In the genomic region with DNA sequence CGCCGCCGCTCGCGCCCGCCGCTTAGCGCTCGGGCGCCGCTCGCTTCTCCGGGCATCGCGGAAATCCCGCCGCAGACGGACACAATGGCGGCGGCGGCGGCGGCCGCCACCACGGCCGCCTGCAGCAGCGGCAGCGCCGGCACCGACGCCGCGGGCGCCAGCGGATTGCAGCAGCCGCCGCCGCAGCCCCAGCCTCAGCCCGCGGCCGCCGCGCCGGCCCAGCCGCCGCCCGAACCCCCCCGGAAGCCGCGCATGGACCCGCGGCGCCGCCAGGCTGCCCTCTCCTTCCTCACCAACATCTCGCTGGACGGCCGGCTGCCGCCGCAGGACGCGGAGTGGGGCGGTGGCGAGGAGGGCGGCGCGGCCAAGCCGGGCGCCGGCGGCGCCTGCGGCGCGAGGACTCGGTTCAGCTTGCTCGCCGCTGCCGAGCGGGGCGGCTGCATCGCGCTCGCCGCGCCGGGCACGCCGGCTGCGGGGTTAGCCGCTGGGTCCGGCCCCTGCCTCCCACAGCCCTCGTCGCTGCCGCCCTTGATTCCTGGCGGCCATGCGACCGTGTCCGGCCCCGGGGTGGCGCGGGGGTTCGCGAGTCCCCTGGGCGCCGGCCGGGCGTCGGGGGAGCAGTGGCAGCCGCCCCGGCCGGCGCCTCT, we compare ENCODE assay signal across 8 cellular contexts. TPM values are rescaled to one million over a fixed set of nuclear protein-coding genes. Genes with fewer than 3 reads are reported as not detected.
DNase-seq lines count a peak whose midpoint lies in the region; ATAC-seq and TF ChIP-seq lines count a peak whose summit lies in the region.

No MANE protein-coding gene starts in this region.

- H3K36me3 ChIP-seq in ACC112 (ENCODE audit: insufficient read depth, low read length) (no peaks in the 10 kb centered on the region), neuron (ENCODE audit: insufficient read depth, low read length) (no peaks in the 10 kb centered on the region)

- peaks cover 13% of the 10 kb centered on the region for H3K79me2 ChIP-seq in ACC112 (ENCODE audit: control insufficient read depth, insufficient read depth, low read length, unreplicated experiment)

- H3K4me3 ChIP-seq in ACC112 (ENCODE audit: low read depth, low read length) (peak overlapping the region; percentile 81), neuron (ENCODE audit: low read length) (peak overlapping the region; percentile 58)

- DNase-seq in activated CD4-positive, alpha-beta T cell treated with anti-CD3 and anti-CD28 coated beads, Interleukin-2, amount 50 U/mL, for 48 hours, result peak; percentile 29 to 32
- no peak for DNase-seq in foreskin keratinocyte
- DNase-seq in anterior cingulate cortex (lab: John Stamatoyannopoulos, UW), result no peak
- no peak for DNase-seq in NCI-H526 treated with DMSO at 0.1 percent for 48 hours (lab: John Stamatoyannopoulos, UW)

- ATAC-seq in GM18502 (IDR thresholded peaks at IDR 0.05; ENCODE audit: poor library complexity, unreplicated experiment) (peak; percentile 30), HG03520 (IDR thresholded peaks at IDR 0.05; ENCODE audit: unreplicated experiment) (peak; percentile 25), foreskin keratinocyte (peak; percentile 35)

- peaks cover 4% of the 10 kb centered on the region for H3K4me1 ChIP-seq in ACC112 (ENCODE audit: control insufficient read depth, insufficient read depth, low read length, unreplicated experiment)
- no peaks in the 10 kb centered on the region for H3K4me1 ChIP-seq in foreskin keratinocyte
- peaks cover 25% of the 10 kb centered on the region for H3K4me1 ChIP-seq in neuron (ENCODE audit: insufficient read depth, low read length)

- no peak for TF ChIP-seq CTCF in foreskin keratinocyte (conservative IDR thresholded peaks at IDR 0.05)

- peak overlapping the region; percentile 2 for H2AFZ ChIP-seq in ACC112 (ENCODE audit: low read length, unreplicated experiment)
- H2AFZ ChIP-seq in neuron (ENCODE audit: low read depth, low read length), result peak overlapping the region; percentile 53

- no peaks in the 10 kb centered on the region for H3K9me3 ChIP-seq in neuron (ENCODE audit: low read length)

- H3K27ac ChIP-seq in ACC112 (ENCODE audit: low read depth, low read length) (peak overlapping the region; percentile 11; the same call in 1 of the 2 replicates), foreskin keratinocyte (no peak overlapping the region)

- no peaks in the 10 kb centered on the region for H3K27me3 ChIP-seq in ACC112 (ENCODE audit: insufficient read depth, low read length)
- H3K27me3 ChIP-seq in foreskin keratinocyte, result peaks cover 57% of the 10 kb centered on the region
- peaks cover 32% of the 10 kb centered on the region for H3K27me3 ChIP-seq in neuron (ENCODE audit: insufficient read depth, low read length)

RNA-seq across cellular contexts. Expression of a gene that starts 0.5 kb away (rescaled TPM):
- 0.24 and 0.35 TPM in 2 replicates for total RNA-seq in foreskin keratinocyte
- polyA plus RNA-seq in foreskin keratinocyte, result 0.09 and 0.39 TPM in 2 replicates

Comparison
In these comparisons a context has a peak if more than half of its experiments do, and no peak if none do; other contexts are left out.
1. DNase-seq: peak in activated CD4-positive, alpha-beta T cell treated with anti-CD3 and anti-CD28 coated beads, Interleukin-2, amount 50 U/mL, for 48 hours (2 of 2); none in foreskin keratinocyte (0 of 2), anterior cingulate cortex (0 of 58) and NCI-H526 treated with DMSO at 0.1 percent for 48 hours (single experiment).
2. Peak in every context shown above with its lines, with median percentiles within 50 percentile points of each other: ATAC-seq.